Comparison of ENCODE assay signal across 19 cellular contexts in the genomic region with DNA sequence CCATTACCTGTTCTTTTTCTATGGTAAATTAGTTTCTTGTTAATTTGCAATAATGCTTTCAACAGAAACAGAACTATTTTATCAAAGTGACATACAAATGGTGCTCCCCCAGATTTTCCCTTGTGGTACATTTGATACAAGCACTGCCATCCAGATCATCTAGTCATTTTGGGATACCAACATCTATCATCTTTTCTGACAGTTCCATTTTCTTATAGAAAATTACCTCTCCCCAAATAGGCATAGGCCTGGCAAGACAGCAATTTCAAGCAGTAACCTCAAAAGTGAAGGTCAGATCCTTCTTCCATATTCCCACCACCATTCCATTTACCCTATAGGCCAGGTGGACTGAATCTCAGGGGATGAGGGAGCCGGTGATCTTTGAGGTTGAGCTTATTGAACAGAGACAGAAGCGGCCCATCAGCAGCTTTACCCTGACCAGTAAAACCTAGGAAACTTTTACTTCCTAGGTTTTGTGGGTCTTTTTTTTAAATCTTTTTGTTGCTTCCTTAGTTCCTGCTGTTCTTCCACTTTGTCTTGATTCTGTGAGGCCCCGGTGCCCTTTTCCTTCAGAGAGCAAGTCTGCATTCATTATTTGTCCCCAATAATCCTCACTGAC. TPM values are rescaled to one million over a fixed set of nuclear protein-coding genes. Genes with fewer than 3 reads are reported as not detected.
DNase-seq lines count a peak whose midpoint lies in the region; ATAC-seq and TF ChIP-seq lines count a peak whose summit lies in the region.
"Had no signal": no experiment of that assay in that cellular context is flagged by ENCODE, and none has a peak within 500 bp of the region (broad histone marks: within the 10 kb centered on the region; RNA-seq: fewer than 3 reads in every experiment).

No MANE protein-coding gene starts in this region.

- H3K4ac ChIP-seq in mesenchymal stem cell (ENCODE audit: low read depth in 1 of 2, low read length in 2 of 2) = peak overlapping the region in 1 of 2 experiments; percentile 1

- H2AFZ ChIP-seq in mesenchymal stem cell (ENCODE audit: low read depth, low read length) = no peak overlapping the region

- H3K27ac Mint-ChIP-seq in activated T-helper 17 cell treated with anti-CD3 and anti-CD28 coated beads, Interleukin-2, amount 50 U/mL, for 72 hours = peak overlapping the region; percentile 69
- H3K27ac Mint-ChIP-seq: H9, nephron had no signal

- peak overlapping the region in 1 of 2 experiments; percentile 4 for H2BK12ac ChIP-seq in mesenchymal stem cell (ENCODE audit: low read length in 2 of 2)

- H2BK15ac ChIP-seq in mesenchymal stem cell (ENCODE audit: low read depth, poor library complexity, severe bottlenecking) = no peak overlapping the region

- no peak for ATAC-seq in left cardiac atrium
- ATAC-seq in activated T-helper 17 cell treated with anti-CD3 and anti-CD28 coated beads, Interleukin-2, amount 50 U/mL, for 72 hours (replicated peaks) = no peak
- ATAC-seq in HG03097 (IDR thresholded peaks at IDR 0.05; ENCODE audit: low FRiP score, unreplicated experiment) = no peak
- ATAC-seq in HG03139 (IDR thresholded peaks at IDR 0.05; ENCODE audit: unreplicated experiment) = no peak
- ATAC-seq in GM21717 (IDR thresholded peaks at IDR 0.05; ENCODE audit: unreplicated experiment) = no peak
- ATAC-seq: HepG2, PC-3 had no signal

- no peak overlapping the region for H2BK5ac ChIP-seq in mesenchymal stem cell (ENCODE audit: low read depth, low read length, poor library complexity, severe bottlenecking)

- no peak overlapping the region for H2BK120ac ChIP-seq in mesenchymal stem cell (ENCODE audit: low read depth, low read length)

- no peaks in the 10 kb centered on the region for H3K9me3 ChIP-seq in left ventricle myocardium inferior (replicated peaks)
- H3K9me3 ChIP-seq in mesenchymal stem cell (ENCODE audit: control insufficient read depth, low read length) = peaks cover 7% of the 10 kb centered on the region
- H3K9me3 ChIP-seq: prostate gland, vagina had no signal

- H3K9ac ChIP-seq in mesenchymal stem cell (ENCODE audit: low read length) = no peak overlapping the region

- H3K9me3 Mint-ChIP-seq in activated T-helper 17 cell treated with anti-CD3 and anti-CD28 coated beads, Interleukin-2, amount 50 U/mL, for 72 hours = no peaks in the 10 kb centered on the region
- H3K9me3 Mint-ChIP-seq: H9 had no signal

- no peak overlapping the region for H3K18ac ChIP-seq in mesenchymal stem cell (ENCODE audit: low read depth in 1 of 2, low read length in 2 of 2)

- H3K79me1 ChIP-seq in mesenchymal stem cell (replicated peaks; ENCODE audit: low read length, poor library complexity, severe bottlenecking) = no peaks in the 10 kb centered on the region

- no peaks in the 10 kb centered on the region for H3K36me3 Mint-ChIP-seq in activated T-helper 17 cell treated with anti-CD3 and anti-CD28 coated beads, Interleukin-2, amount 50 U/mL, for 72 hours (ENCODE audit: low read depth)

- no peak overlapping the region for H3K23ac ChIP-seq in mesenchymal stem cell (ENCODE audit: low read length in 2 of 2)

- H4K8ac ChIP-seq in mesenchymal stem cell (ENCODE audit: low read length) = no peak overlapping the region

- intact Hi-C loops in left ventricle myocardium inferior (cut with micrococcal nuclease) = no loop called here
- intact Hi-C loops in left cardiac atrium (cut with DNase I) = no loop called here

- H3K14ac ChIP-seq in mesenchymal stem cell (ENCODE audit: low read length in 2 of 2) = no peak overlapping the region

- H4K91ac ChIP-seq in mesenchymal stem cell (ENCODE audit: low read length) = no peak overlapping the region

- no peak overlapping the region for H3K4me2 ChIP-seq in mesenchymal stem cell (ENCODE audit: low read length, poor library complexity, severe bottlenecking)

- H3K27me3 ChIP-seq in left ventricle myocardium inferior (ENCODE audit: low read depth) (no peaks in the 10 kb centered on the region), mesenchymal stem cell (ENCODE audit: control insufficient read depth in 1 of 2, insufficient read depth in 1 of 2, low read length in 2 of 2) (no peaks in the 10 kb centered on the region)
- H3K27me3 ChIP-seq: vagina had no signal

- peaks cover 21% of the 10 kb centered on the region for H3K4me1 Mint-ChIP-seq in activated T-helper 17 cell treated with anti-CD3 and anti-CD28 coated beads, Interleukin-2, amount 50 U/mL, for 72 hours

- peaks cover 6% of the 10 kb centered on the region for H3K27me3 Mint-ChIP-seq in activated T-helper 17 cell treated with anti-CD3 and anti-CD28 coated beads, Interleukin-2, amount 50 U/mL, for 72 hours

- H3K4me3 Mint-ChIP-seq in activated T-helper 17 cell treated with anti-CD3 and anti-CD28 coated beads, Interleukin-2, amount 50 U/mL, for 72 hours = peak overlapping the region; percentile 56
- H3K4me3 Mint-ChIP-seq: H9 had no signal

- peak overlapping the region; percentile 10 for H2AK5ac ChIP-seq in mesenchymal stem cell (ENCODE audit: low read length, severe bottlenecking)

- H3K36me3 ChIP-seq in left ventricle myocardium inferior = no peaks in the 10 kb centered on the region
- H3K36me3 ChIP-seq in mesenchymal stem cell (ENCODE audit: control insufficient read depth in 1 of 2, insufficient read depth in 2 of 2, low read depth in 1 of 2, low read length in 2 of 2) = no peaks in the 10 kb centered on the region
- H3K36me3 ChIP-seq: prostate gland, vagina had no signal

- 98% methylated on average over 3 of the region's 3 CpGs for WGBS in mesenchymal stem cell

- H3K4me1 ChIP-seq in left ventricle myocardium inferior (peaks cover 25% of the 10 kb centered on the region), mesenchymal stem cell (ENCODE audit: control insufficient read depth, insufficient read depth, low read depth, low read length) (peaks cover 5% of the 10 kb centered on the region)
- H3K4me1 ChIP-seq: prostate gland had no signal

- TF ChIP-seq CTCF in left ventricle myocardium inferior (IDR thresholded peaks at IDR 0.05; ENCODE audit: borderline replicate concordance) = no peak

- no peak for DNase-seq in left ventricle myocardium inferior
- no peak for DNase-seq in left cardiac atrium
- DNase-seq in mesenchymal stem cell = no peak
- no peak for DNase-seq in NCI-H1417 treated with DMSO at 0.1 percent for 48 hours (lab: John Stamatoyannopoulos, UW)
- DNase-seq: GDM1, H9, NCI-H2081, NCI-H524 treated with DMSO at 0.1 percent for 48 hours, PC-3 had no signal

- H3K4me3 ChIP-seq in left ventricle myocardium inferior (no peak overlapping the region), mesenchymal stem cell (ENCODE audit: insufficient read depth in 1 of 2, low read depth in 1 of 2, low read length in 2 of 2) (no peak overlapping the region)
- H3K4me3 ChIP-seq: prostate gland, vagina had no signal

- peak overlapping the region; percentile 47 for H3K27ac ChIP-seq in left ventricle myocardium inferior (replicated peaks)
- H3K27ac ChIP-seq in mesenchymal stem cell (ENCODE audit: low read length, poor library complexity, severe bottlenecking) = no peak overlapping the region
- H3K27ac ChIP-seq: prostate gland, vagina had no signal

RNA-seq across cellular contexts. Expression of a gene that starts 3.1 kb away (rescaled TPM):
- total RNA-seq in left ventricle myocardium inferior = 59.5 TPM
- 10 to 100 TPM; 57.1 to 67.8 TPM for total RNA-seq in left cardiac atrium
- total RNA-seq in activated T-helper 17 cell treated with anti-CD3 and anti-CD28 coated beads, Interleukin-2, amount 50 U/mL, for 72 hours = 10 to 100 TPM in 1 of 2 donors, 1 to 10 TPM in 1; 2.5 to 10.6 TPM
- polyA plus RNA-seq in mesenchymal stem cell (2013, experiment 1 of 2) = 18.9 TPM
- 18.3 TPM for polyA plus RNA-seq in mesenchymal stem cell (2013, experiment 2 of 2)

RNA-seq across cellular contexts. Expression of a gene that starts 29.8 kb away (rescaled TPM):
- total RNA-seq in left ventricle myocardium inferior = not detected
- not detected for total RNA-seq in left cardiac atrium
- not detected for total RNA-seq in activated T-helper 17 cell treated with anti-CD3 and anti-CD28 coated beads, Interleukin-2, amount 50 U/mL, for 72 hours
- polyA plus RNA-seq in mesenchymal stem cell (2013, experiment 1 of 2) = 0.06 TPM
- not detected for polyA plus RNA-seq in mesenchymal stem cell (2013, experiment 2 of 2)
- total RNA-seq: activated CD8-positive, alpha-beta memory T cell treated with anti-CD3 and anti-CD28 coated beads for 36 hours; H9; HepG2; lower leg skin; PC-3; prostate gland; vagina had no signal
- polyA plus RNA-seq: HepG2 had no signal
